Comparison of ENCODE assay signal across 1 cellular context in the genomic region with DNA sequence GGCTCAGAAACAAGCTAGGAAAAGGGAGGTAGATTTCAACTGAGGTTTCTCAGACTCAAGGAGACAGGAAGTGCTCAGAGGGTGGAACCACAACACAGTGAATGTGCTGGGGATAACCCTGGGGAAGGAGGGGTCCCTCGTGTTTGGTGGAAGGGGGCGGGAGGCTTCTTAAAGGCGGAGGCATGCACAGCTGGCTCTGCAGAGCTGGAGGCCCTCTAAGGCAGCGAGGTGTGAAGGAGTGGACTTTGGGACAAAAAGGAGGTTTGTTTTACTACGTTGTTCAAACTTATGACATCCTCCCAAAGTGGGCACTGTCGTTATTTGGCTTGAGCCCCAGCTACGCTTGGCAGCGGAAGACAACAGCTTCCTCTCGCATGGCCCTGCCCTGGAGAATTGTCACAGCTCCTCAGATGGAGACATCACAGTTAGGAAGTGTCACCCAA.
TF ChIP-seq lines count a peak whose summit lies in the region.

No MANE protein-coding gene starts in this region.

TF ChIP-seq in GM23338, 12 proteins besides CTCF, POLR2A, EP300 and RAD21:
- TF ChIP-seq ZNF462 (CRISPR knock-in tag; IDR thresholded peaks at IDR 0.05) = no peak
- no peak for TF ChIP-seq STAT1 (IDR thresholded peaks at IDR 0.05; ENCODE audit: unreplicated experiment)
- no peak for TF ChIP-seq REST (IDR thresholded peaks at IDR 0.05; ENCODE audit: unreplicated experiment)
- no peak for TF ChIP-seq CREB1 (CRISPR knock-in tag; IDR thresholded peaks at IDR 0.05; ENCODE audit: low read depth)
- no peak for TF ChIP-seq JUNB (IDR thresholded peaks at IDR 0.05; ENCODE audit: unreplicated experiment)
- TF ChIP-seq EZH2 (IDR thresholded peaks at IDR 0.05; ENCODE audit: low read depth, unreplicated experiment) = no peak
- no peak for TF ChIP-seq NANOG (IDR thresholded peaks at IDR 0.05; ENCODE audit: borderline replicate concordance)
- TF ChIP-seq ZNF114 (CRISPR knock-in tag; IDR thresholded peaks at IDR 0.05) = no peak
- TF ChIP-seq, protein P1, sequence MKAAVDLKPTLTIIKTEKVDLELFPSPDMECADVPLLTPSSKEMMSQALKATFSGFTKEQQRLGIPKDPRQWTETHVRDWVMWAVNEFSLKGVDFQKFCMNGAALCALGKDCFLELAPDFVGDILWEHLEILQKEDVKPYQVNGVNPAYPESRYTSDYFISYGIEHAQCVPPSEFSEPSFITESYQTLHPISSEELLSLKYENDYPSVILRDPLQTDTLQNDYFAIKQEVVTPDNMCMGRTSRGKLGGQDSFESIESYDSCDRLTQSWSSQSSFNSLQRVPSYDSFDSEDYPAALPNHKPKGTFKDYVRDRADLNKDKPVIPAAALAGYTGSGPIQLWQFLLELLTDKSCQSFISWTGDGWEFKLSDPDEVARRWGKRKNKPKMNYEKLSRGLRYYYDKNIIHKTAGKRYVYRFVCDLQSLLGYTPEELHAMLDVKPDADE (IDR thresholded peaks at IDR 0.05) = no peak
- no peak for TF ChIP-seq POLR2AphosphoS5 (IDR thresholded peaks at IDR 0.05; ENCODE audit: low read depth)
- TF ChIP-seq ZNF331 (CRISPR knock-in tag; IDR thresholded peaks at IDR 0.05; ENCODE audit: low read depth) = no peak
- no peak for TF ChIP-seq EZH2phosphoT487 (IDR thresholded peaks at IDR 0.05; ENCODE audit: unreplicated experiment)
